20 cellular contexts compared by ENCODE assay signal in the genomic region with DNA sequence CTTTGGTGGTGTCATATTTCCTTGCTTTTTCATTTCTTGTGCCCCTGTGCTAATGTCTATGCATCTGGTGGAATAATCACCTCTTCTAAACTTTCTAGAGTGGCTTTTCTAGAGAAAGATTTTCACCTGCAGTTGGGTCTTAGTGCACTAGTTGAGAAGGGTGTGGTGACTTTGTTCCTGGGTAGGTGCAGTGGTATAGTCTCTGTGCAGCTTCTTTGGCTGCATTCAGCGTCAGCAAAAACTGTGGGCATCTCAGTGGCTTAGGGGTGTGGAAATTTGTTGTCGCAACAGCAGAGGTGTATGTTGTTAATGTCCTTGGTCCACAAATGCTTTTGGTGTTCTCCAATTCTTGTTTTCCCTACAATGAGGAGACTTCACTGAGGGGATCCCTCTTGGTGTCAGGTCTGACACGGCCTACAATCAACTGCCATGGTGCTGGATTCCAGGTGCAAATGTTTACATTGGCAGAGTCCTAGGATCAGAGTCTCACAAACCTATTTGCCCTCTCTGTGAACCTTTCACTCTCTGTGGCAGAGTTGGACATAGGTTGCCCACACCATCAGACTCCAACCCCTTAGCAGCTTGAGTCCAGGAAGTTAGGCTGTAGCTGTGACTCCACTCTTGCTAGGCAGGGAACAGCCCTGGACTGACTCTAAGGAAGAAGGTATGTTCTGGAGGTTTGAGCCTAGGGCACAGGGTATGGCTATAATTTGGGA. TPM values are rescaled to one million over a fixed set of nuclear protein-coding genes. Genes with fewer than 3 reads are reported as not detected.
A peak's percentile ranks its signal among the peaks of the same experiment; 100 is the strongest.
DNase-seq lines count a peak whose midpoint lies in the region; ATAC-seq, FAIRE-seq and TF ChIP-seq lines count a peak whose summit lies in the region.
"Had no signal": no experiment of that assay in that cellular context is flagged by ENCODE, and none has a peak within 500 bp of the region (broad histone marks: within the 10 kb centered on the region; RNA-seq: fewer than 3 reads in every experiment).

No MANE protein-coding gene starts in this region.

- WGBS in pancreas, 2 donors = 65 to 73% methylated on average over 3 of the region's 3 CpGs
- WGBS in gastroesophageal sphincter (ENCODE audit: low coverage in 1 of 2), 2 donors = 83 to 85% methylated on average over 3 of the region's 3 CpGs

- ATAC-seq in esophagus mucosa = peak; percentile 27
- ATAC-seq in pancreas = peak; percentile 53 to 96 (median 72)
- ATAC-seq in gastroesophageal sphincter = no peak
- ATAC-seq in stimulated activated memory B cell treated with anti-CD40 and anti-IgM and Interleukin-4, amounts not matched to agents 10 μg/mL and 1 μg/mL and 100 μg/mL, for 72 hours = no peak
- ATAC-seq: A549 had no signal

- H3K4me1 ChIP-seq in pancreas (no peaks in the 10 kb centered on the region), gastroesophageal sphincter (no peaks in the 10 kb centered on the region)
- H3K4me1 ChIP-seq: A549 had no signal

- no peaks in the 10 kb centered on the region for H3K4me1 Mint-ChIP-seq in stimulated activated memory B cell treated with anti-CD40 and anti-IgM and Interleukin-4, amounts not matched to agents 10 μg/mL and 1 μg/mL and 100 μg/mL, for 72 hours
- H3K4me1 Mint-ChIP-seq: CD4-positive, alpha-beta memory T cell had no signal

- no peak overlapping the region for H3K27ac Mint-ChIP-seq in stimulated activated memory B cell treated with anti-CD40 and anti-IgM and Interleukin-4, amounts not matched to agents 10 μg/mL and 1 μg/mL and 100 μg/mL, for 72 hours
- H3K27ac Mint-ChIP-seq: CD4-positive, alpha-beta memory T cell had no signal

- peaks cover 13% of the 10 kb centered on the region for H3K9me3 Mint-ChIP-seq in stimulated activated memory B cell treated with anti-CD40 and anti-IgM and Interleukin-4, amounts not matched to agents 10 μg/mL and 1 μg/mL and 100 μg/mL, for 72 hours

- DNase-seq in DMS53 treated with DMSO at 0.1 percent for 48 hours (lab: John Stamatoyannopoulos, UW; ENCODE audit: unreplicated experiment) (peak; percentile 79), NCI-H69 (lab: John Stamatoyannopoulos, UW) (peak; percentile 37), pancreas (peak in 1 of 6 donors; percentile 6), dermis blood vessel endothelial cell (no peak)
- DNase-seq: CD4-positive, alpha-beta memory T cell; DMS153; NCI-H1417 treated with DMSO at 0.1 percent for 48 hours; NCI-H187 treated with DMSO at 0.1 percent for 48 hours; NCI-H526 treated with DMSO at 0.1 percent for 48 hours; OCI-M1; RPMI8226 had no signal

- TF ChIP-seq CTCF in pancreas (IDR thresholded peaks at IDR 0.05) (no peak), gastroesophageal sphincter (IDR thresholded peaks at IDR 0.05) (no peak)

- H3K4me3 Mint-ChIP-seq in stimulated activated memory B cell treated with anti-CD40 and anti-IgM and Interleukin-4, amounts not matched to agents 10 μg/mL and 1 μg/mL and 100 μg/mL, for 72 hours = no peak overlapping the region
- H3K4me3 Mint-ChIP-seq: CD4-positive, alpha-beta memory T cell had no signal

- no peak for TF ChIP-seq POLR2A in gastroesophageal sphincter (IDR thresholded peaks at IDR 0.05)

- peaks cover 20% of the 10 kb centered on the region for H3K27me3 Mint-ChIP-seq in stimulated activated memory B cell treated with anti-CD40 and anti-IgM and Interleukin-4, amounts not matched to agents 10 μg/mL and 1 μg/mL and 100 μg/mL, for 72 hours

- H3K4me3 ChIP-seq in pancreas = no peak overlapping the region
- H3K4me3 ChIP-seq in gastroesophageal sphincter = no peak overlapping the region
- H3K4me3 ChIP-seq: A549 had no signal

- no peaks in the 10 kb centered on the region for H3K27me3 ChIP-seq in pancreas
- no peaks in the 10 kb centered on the region for H3K27me3 ChIP-seq in gastroesophageal sphincter

- H3K36me3 Mint-ChIP-seq in stimulated activated memory B cell treated with anti-CD40 and anti-IgM and Interleukin-4, amounts not matched to agents 10 μg/mL and 1 μg/mL and 100 μg/mL, for 72 hours = no peaks in the 10 kb centered on the region

- no peak overlapping the region for H3K27ac ChIP-seq in pancreas
- H3K27ac ChIP-seq in gastroesophageal sphincter = no peak overlapping the region
- H3K27ac ChIP-seq: A549, KMS-11 had no signal

- no peaks in the 10 kb centered on the region for H3K9me3 ChIP-seq in pancreas
- peaks cover 0 to 9% (median 0%) of the 10 kb centered on the region in 3 donors for H3K9me3 ChIP-seq in gastroesophageal sphincter
- H3K9me3 ChIP-seq: A549 had no signal

- no peak for FAIRE-seq in pancreas (lab: Jason Lieb, UNC)
- FAIRE-seq: A549, GM12891 had no signal

- TF ChIP-seq EP300 in gastroesophageal sphincter (IDR thresholded peaks at IDR 0.05) = no peak

- H3K36me3 ChIP-seq in pancreas = no peaks in the 10 kb centered on the region
- H3K36me3 ChIP-seq in gastroesophageal sphincter = no peaks in the 10 kb centered on the region

- intact Hi-C loops in pancreas (cut with DNase I) = no loop called here

RNA-seq across cellular contexts. Expression of a gene that starts 48.8 kb away (rescaled TPM):
- not detected for total RNA-seq in esophagus mucosa
- not detected for total RNA-seq in pancreas
- not detected for polyA plus RNA-seq in pancreas
- not detected in 2 replicates for total RNA-seq in dermis blood vessel endothelial cell
- total RNA-seq in gastroesophageal sphincter = not detected
- total RNA-seq: CD4-positive, alpha-beta memory T cell; H4; M059J had no signal
- polyA plus RNA-seq: A549; BJ; CD4-positive, alpha-beta memory T cell had no signal

Comparison
In these comparisons a context has a peak if more than half of its experiments do, and no peak if none do; other contexts are left out.
1. ATAC-seq: peak in esophagus mucosa (single experiment) and pancreas (4 of 4); none in gastroesophageal sphincter (single experiment) and stimulated activated memory B cell treated with anti-CD40 and anti-IgM and Interleukin-4, amounts not matched to agents 10 μg/mL and 1 μg/mL and 100 μg/mL, for 72 hours (single experiment).